3 cellular contexts compared by ENCODE assay signal in the genomic region with DNA sequence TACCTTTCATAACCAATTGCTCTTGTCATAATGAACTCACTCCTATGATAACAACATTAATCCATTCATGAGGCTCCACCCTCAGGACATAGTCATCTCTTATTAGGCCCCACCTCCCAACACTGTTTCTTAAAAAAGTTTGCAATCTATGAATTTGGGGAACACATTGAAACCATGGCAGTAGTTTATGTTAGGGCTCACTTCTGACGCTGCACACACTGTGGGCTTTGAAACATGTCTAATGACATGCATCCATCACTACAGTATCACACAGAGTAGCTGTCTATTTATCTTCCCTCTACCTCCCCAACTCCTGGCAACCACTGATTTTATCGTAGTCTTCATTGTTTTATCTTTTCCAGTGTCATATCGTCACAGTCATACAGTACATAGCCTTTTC.
"Had no signal": no experiment of that assay in that cellular context is flagged by ENCODE, and none has a peak within 500 bp of the region (broad histone marks: within the 10 kb centered on the region; RNA-seq: fewer than 3 reads in every experiment).

No MANE protein-coding gene starts in this region.

- ATAC-seq: GM12878 had no signal

- DNase-seq: GDM1, GF-D8 had no signal

- H3K4me3 ChIP-seq: GM12878 had no signal
